ENCODE assay signal across 28 cellular contexts in genomic region chr12:109858764-109859163, GRCh38. TPM values are rescaled to one million over a fixed set of nuclear protein-coding genes. Genes with fewer than 3 reads are reported as not detected.
A peak's percentile ranks its signal among the peaks of the same experiment; 100 is the strongest.
DNase-seq lines count a peak whose midpoint lies in the region; ATAC-seq, FAIRE-seq and TF ChIP-seq lines count a peak whose summit lies in the region.
"Had no signal": no experiment of that assay in that cellular context is flagged by ENCODE, and none has a peak within 500 bp of the region (broad histone marks: within the 10 kb centered on the region; RNA-seq: fewer than 3 reads in every experiment).

No MANE protein-coding gene starts in this region.

- FAIRE-seq in K562 (lab: Jason Lieb, UNC): no peak

- peak overlapping the region; percentile 21 for H3K27ac ChIP-seq in AG04450 (ENCODE audit: low read depth, low read length)
- H3K27ac ChIP-seq in K562 (ENCODE audit: extremely low read depth, low read depth, low read length): no peak overlapping the region
- H3K27ac ChIP-seq in hepatocyte: no peak overlapping the region
- H3K27ac ChIP-seq: coronary artery, esophagus muscularis mucosa, heart right ventricle, upper lobe of left lung had no signal

- H3K9me3 ChIP-seq in AG04450 (ENCODE audit: control insufficient read depth, insufficient read depth, low read length) (no peaks in the 10 kb centered on the region), K562 (replicated peaks; ENCODE audit: control insufficient read depth, insufficient read depth, low read depth, low read length) (no peaks in the 10 kb centered on the region), hepatocyte (ENCODE audit: low read depth) (no peaks in the 10 kb centered on the region)
- H3K9me3 ChIP-seq: BE2C, esophagus muscularis mucosa, heart right ventricle, upper lobe of left lung had no signal

- H3K4me1 ChIP-seq in K562 (replicated peaks in 1 of 2; ENCODE audit: control insufficient read depth in 2 of 2, insufficient read depth in 2 of 2, low read length in 2 of 2): peaks cover 0 to 8% of the 10 kb centered on the region in 2 experiments; a peak in 2 of 5 replicates
- H3K4me1 ChIP-seq in hepatocyte (ENCODE audit: insufficient read depth): peaks cover 8% of the 10 kb centered on the region
- H3K4me1 ChIP-seq: BE2C had no signal

- no peak for DNase-seq in AG04450 (ENCODE audit: low read depth, low spot score)
- peak; percentile 13 to 34 for DNase-seq in Kasumi-1 (lab: John Stamatoyannopoulos, UW)
- DNase-seq in K562 (ENCODE audit: extremely low read depth in 1 of 4, low spot score in 3 of 4): no peak
- DNase-seq in naive thymus-derived CD8-positive, alpha-beta T cell: no peak
- no peak for DNase-seq in putamen (ENCODE audit: low spot score)
- no peak for DNase-seq in RPMI8226
- no peak for DNase-seq in hepatocyte (ENCODE audit: low spot score)
- no peak for DNase-seq in NCI-H774 (lab: John Stamatoyannopoulos, UW)
- DNase-seq: activated B cell treated with CpG ODN at 0.5 μM for 24 hours; activated CD4-positive, alpha-beta memory T cell treated with anti-CD3 and anti-CD28 coated beads for 36 hours; amygdala; BE2C; foreskin melanocyte; heart right ventricle; NCI-H1092; NCI-H187; NCI-H2171 treated with DMSO at 0.1 percent for 48 hours; NCI-H510A treated with DMSO at 0.1 percent for 48 hours; NK-92 treated with Interleukin-12 subunit alpha and Interleukin-12 subunit beta, amount 100 ng/mL, for 24 hours; retina; SHP77 treated with DMSO at 0.1 percent for 48 hours; stimulated activated CD8-positive, alpha-beta memory T cell treated with anti-CD3 and anti-CD28 coated beads, Interleukin-4, amount 100 ng/mL, for 48 hours; T-helper 9 cell; upper lobe of left lung had no signal

- no peaks in the 10 kb centered on the region for H3K27me3 Mint-ChIP-seq in naive thymus-derived CD8-positive, alpha-beta T cell
- H3K27me3 Mint-ChIP-seq: activated B cell treated with CpG ODN at 0.5 μM for 24 hours; activated CD4-positive, alpha-beta memory T cell treated with anti-CD3 and anti-CD28 coated beads for 36 hours had no signal

- H3K9ac ChIP-seq in K562 (ENCODE audit: insufficient read depth in 1 of 2, low read depth in 2 of 2, low read length in 2 of 2): no peak overlapping the region

- in situ Hi-C loops in K562 (cut with MboI): no loop called here

- 8% methylated on average over 4 of the region's 5 CpGs for WGBS in K562 (ENCODE audit: insufficient coverage, low coverage, missing lambda C conversion rate)
- WGBS in hepatocyte (ENCODE audit: low lambda C conversion rate, missing lambda C conversion rate): 92% methylated on average over 5 of the region's 5 CpGs

- H2AFZ ChIP-seq in K562 (ENCODE audit: low read depth, low read length) (no peak overlapping the region), hepatocyte (no peak overlapping the region)
- H2AFZ ChIP-seq: GM23338 had no signal

- TF ChIP-seq CTCF in AG04450 (IDR thresholded peaks at IDR 0.05; ENCODE audit: low read depth, low read length): no peak
- no peak for TF ChIP-seq CTCF in K562 (IDR thresholded peaks at IDR 0.05 in 2 of 3, conservative IDR thresholded peaks at IDR 0.05 in 1 of 3; ENCODE audit: insufficient read depth in 2 of 3, low read depth in 1 of 3, low read length in 3 of 3)
- TF ChIP-seq CTCF in hepatocyte (IDR thresholded peaks at IDR 0.05; ENCODE audit: poor library complexity): no peak

- H3K36me3 ChIP-seq in K562 (ENCODE audit: control insufficient read depth, insufficient read depth, low read length) (no peaks in the 10 kb centered on the region), hepatocyte (replicated peaks; ENCODE audit: insufficient read depth, low read depth) (no peaks in the 10 kb centered on the region)
- H3K36me3 ChIP-seq: BE2C had no signal

- no peak overlapping the region for H3K4me2 ChIP-seq in K562 (ENCODE audit: insufficient read depth, low read length)
- H3K4me2 ChIP-seq in hepatocyte: no peak overlapping the region
- H3K4me2 ChIP-seq: GM23338 had no signal

- no peaks in the 10 kb centered on the region for H3K9me2 ChIP-seq in hepatocyte (replicated peaks; ENCODE audit: insufficient read depth)

- BruUV-seq in K562 (replicated peaks; lab: Mats Ljungman, UMichigan): no TSS peak

- H3K27me3 ChIP-seq in AG04450 (ENCODE audit: control insufficient read depth, insufficient read depth, low read length): no peaks in the 10 kb centered on the region
- H3K27me3 ChIP-seq in K562 (ENCODE audit: control insufficient read depth in 2 of 2, insufficient read depth in 2 of 2, low read length in 2 of 2): peaks cover 0 to 14% of the 10 kb centered on the region in 2 experiments; a peak in 2 of 5 replicates
- H3K27me3 ChIP-seq in hepatocyte: no peaks in the 10 kb centered on the region
- H3K27me3 ChIP-seq: BE2C, esophagus muscularis mucosa, heart right ventricle, upper lobe of left lung had no signal

- H3K9me1 ChIP-seq in K562 (ENCODE audit: control insufficient read depth, insufficient read depth, low read length): no peaks in the 10 kb centered on the region

- intact Hi-C loops in K562 (cut with micrococcal nuclease): loop anchor here (5.0 kb wide), 1 partner anchor 364 kb away; no protein-coding TSS in a partner anchor

- CTCF ChIA-PET in AG04450 (lab: Charles Lee) (interaction anchor here (0.5 to 3.3 kb wide), 4 partner anchors 12 to 53 kb away, joined by 3 to 43 read pairs (median 7); no protein-coding TSS in a partner anchor), K562 (lab: Yijun Ruan, JAX; ENCODE audit: low intra/inter-chr PET ratio) (interaction anchor here (0.9 kb wide), 1 partner anchor 22 kb away, joined by 5 read pairs; no protein-coding TSS in a partner anchor)

- H3K4me1 Mint-ChIP-seq in naive thymus-derived CD8-positive, alpha-beta T cell: peaks cover 6 to 13% (median 10%) of the 10 kb centered on the region in 4 donors

- TF ChIP-seq RAD21 in K562 (CRISPR knock-in tag; conservative IDR thresholded peaks at IDR 0.05 in 1 of 2, IDR thresholded peaks at IDR 0.05 in 1 of 2): no peak

- no peaks in the 10 kb centered on the region for H3K9me3 Mint-ChIP-seq in naive thymus-derived CD8-positive, alpha-beta T cell
- H3K9me3 Mint-ChIP-seq: activated B cell treated with CpG ODN at 0.5 μM for 24 hours; activated CD4-positive, alpha-beta memory T cell treated with anti-CD3 and anti-CD28 coated beads for 36 hours; GM23338 had no signal

- H3K79me2 ChIP-seq in K562 (ENCODE audit: control insufficient read depth, insufficient read depth, low read length): no peaks in the 10 kb centered on the region
- H3K79me2 ChIP-seq in hepatocyte: no peaks in the 10 kb centered on the region

- ATAC-seq in K562: no peak
- ATAC-seq in naive thymus-derived CD8-positive, alpha-beta T cell: no peak
- ATAC-seq: GM23338, heart right ventricle had no signal

- TF ChIP-seq POLR2A in K562 (conservative IDR thresholded peaks at IDR 0.05): no peak

- peaks cover 0 to 26% (median 3%) of the 10 kb centered on the region in 3 donors for H3K36me3 Mint-ChIP-seq in naive thymus-derived CD8-positive, alpha-beta T cell
- H3K36me3 Mint-ChIP-seq: activated CD4-positive, alpha-beta memory T cell treated with anti-CD3 and anti-CD28 coated beads for 36 hours had no signal

- peak overlapping the region in 7 of 10 donors; percentile 4 to 82 (median 72) for H3K27ac Mint-ChIP-seq in naive thymus-derived CD8-positive, alpha-beta T cell
- H3K27ac Mint-ChIP-seq: activated B cell treated with CpG ODN at 0.5 μM for 24 hours; activated CD4-positive, alpha-beta memory T cell treated with anti-CD3 and anti-CD28 coated beads for 36 hours; GM23338 had no signal

- TF ChIP-seq EP300 in K562 (IDR thresholded peaks at IDR 0.05; ENCODE audit: low read length): no peak

- POLR2A ChIA-PET in AG04450 (lab: Yijun Ruan, JAX): no interaction called here
- POLR2A ChIA-PET in K562 (lab: Yijun Ruan, JAX): interaction anchor here (1.1 to 1.3 kb wide), 2 partner anchors 9 to 14 kb away, joined by 3 read pairs; no protein-coding TSS in a partner anchor
- POLR2A ChIA-PET in naive thymus-derived CD8-positive, alpha-beta T cell (lab: Charles Lee): interaction anchor here (0.6 kb wide), 1 partner anchor 60 kb away, joined by 3 read pairs; no protein-coding TSS in a partner anchor

- H3K4me3 ChIP-seq in AG04450 (ENCODE audit: low read depth, low read length) (no peak overlapping the region), K562 (no peak overlapping the region), hepatocyte (no peak overlapping the region)
- H3K4me3 ChIP-seq: coronary artery, esophagus muscularis mucosa, GM23338, heart right ventricle, skin epidermis, upper lobe of left lung had no signal

- no peaks in the 10 kb centered on the region for H4K20me1 ChIP-seq in K562 (replicated peaks; ENCODE audit: control insufficient read depth, insufficient read depth, low read length)
- no peaks in the 10 kb centered on the region for H4K20me1 ChIP-seq in hepatocyte (ENCODE audit: insufficient read depth, poor library complexity, severe bottlenecking)

- no peak overlapping the region for H3K4me3 Mint-ChIP-seq in naive thymus-derived CD8-positive, alpha-beta T cell
- H3K4me3 Mint-ChIP-seq: activated B cell treated with CpG ODN at 0.5 μM for 24 hours; activated CD4-positive, alpha-beta memory T cell treated with anti-CD3 and anti-CD28 coated beads for 36 hours; GM23338 had no signal

RNA-seq across cellular contexts. Expression of gene GLTP, which starts 21.6 kb away (rescaled TPM):
- polyA plus RNA-seq in AG04450 (2011; rRNA removed) (28.8 and 30.3 TPM in 2 replicates), K562 (2011; rRNA removed) (4.7 and 4.9 TPM in 2 replicates), K562 (2014; fragmentation: Illumina TruSeq; extraction: Trizol) (7.8 and 8.3 TPM in 2 replicates), K562 (2014; fragmentation: Nextera tagmentation; extraction: Ambion mirVana) (1 to 10 TPM; 4.4 to 5.0 TPM), K562 (2014; rRNA removed) (5.7 and 6.1 TPM in 2 replicates), hepatocyte (25.3 and 33.4 TPM in 2 replicates)
- 63.5 and 102 TPM in 2 replicates for polyA minus RNA-seq in AG04450 (2011; rRNA and poly(A)+ RNA removed)
- 2.4 and 3.1 TPM in 2 replicates for total RNA-seq in K562 (2011; cell fraction: chromatin; rRNA removed; ENCODE audit: low replicate concordance)
- total RNA-seq in K562 (2011; cell fraction: nucleolus; rRNA removed): 1.8 and 2.0 TPM in 2 replicates
- 2.1 and 2.7 TPM in 2 replicates for total RNA-seq in K562 (2011; cell fraction: nucleoplasm; rRNA removed)
- total RNA-seq in K562 (2014; rRNA removed) (6.9 and 10.7 TPM in 2 replicates), K562 (2014; rRNA removed; fragmentation: Illumina TruSeq; extraction: Trizol) (7.2 and 7.8 TPM in 2 replicates), K562 (2015; rRNA removed; fragmentation: Illumina TruSeq; extraction: Trizol) (5.3 and 6.1 TPM in 2 replicates), K562 (2021) (6.0 and 6.6 TPM in 2 replicates), hepatocyte (24.9 and 28.4 TPM in 2 replicates)
- polyA plus RNA-seq in K562 (2011; cell fraction: cytosol; rRNA removed): 3.7 and 4.8 TPM in 2 replicates
- 0.81 and 1.2 TPM in 2 replicates for polyA plus RNA-seq in K562 (2011; cell fraction: nucleus; rRNA removed)
- polyA plus RNA-seq in K562 (2012): 7.0 and 9.7 TPM in 2 replicates
- 5.7 and 6.3 TPM in 2 replicates for polyA minus RNA-seq in K562 (2011; rRNA and poly(A)+ RNA removed)
- polyA minus RNA-seq in K562 (2011; cell fraction: cytosol; rRNA and poly(A)+ RNA removed): 6.8 and 13.3 TPM in 2 replicates
- polyA minus RNA-seq in K562 (2011; cell fraction: nucleus; rRNA and poly(A)+ RNA removed): 0.67 and 1.00 TPM in 2 replicates
- total RNA-seq in naive thymus-derived CD8-positive, alpha-beta T cell: 10 to 100 TPM; 21.2 to 21.8 TPM
- 10 to 100 TPM; 29.7 to 41.7 (median 41.1) TPM for polyA plus RNA-seq in naive thymus-derived CD8-positive, alpha-beta T cell

RNA-seq across cellular contexts. Expression of gene TRPV4, which starts 25.6 kb away (rescaled TPM):
- polyA plus RNA-seq in AG04450 (2011; rRNA removed) (5.2 and 6.8 TPM in 2 replicates), K562 (2011; rRNA removed) (0.13 and 0.47 TPM in 2 replicates), K562 (2014; fragmentation: Illumina TruSeq; extraction: Trizol) (not detected in 2 replicates), K562 (2014; fragmentation: Nextera tagmentation; extraction: Ambion mirVana) (not detected), K562 (2014; rRNA removed) (0.03 TPM in 1 of 2 replicates, not detected in the other), hepatocyte (2.7 and 4.7 TPM in 2 replicates)
- polyA minus RNA-seq in AG04450 (2011; rRNA and poly(A)+ RNA removed): 11.4 and 16.2 TPM in 2 replicates
- 1.1 TPM in 1 of 2 replicates, not detected in the other for total RNA-seq in K562 (2011; cell fraction: chromatin; rRNA removed; ENCODE audit: low replicate concordance)
- 0.39 and 0.50 TPM in 2 replicates for total RNA-seq in K562 (2011; cell fraction: nucleolus; rRNA removed)
- total RNA-seq in K562 (2011; cell fraction: nucleoplasm; rRNA removed): not detected in 2 replicates
- total RNA-seq in K562 (2014; rRNA removed) (not detected in 2 replicates), K562 (2014; rRNA removed; fragmentation: Illumina TruSeq; extraction: Trizol) (not detected in 2 replicates), K562 (2015; rRNA removed; fragmentation: Illumina TruSeq; extraction: Trizol) (not detected in 2 replicates), K562 (2021) (not detected in 2 replicates), hepatocyte (0.88 and 2.3 TPM in 2 replicates)
- 0.33 and 0.47 TPM in 2 replicates for polyA plus RNA-seq in K562 (2011; cell fraction: cytosol; rRNA removed)
- 0.34 and 0.72 TPM in 2 replicates for polyA plus RNA-seq in K562 (2011; cell fraction: nucleus; rRNA removed)
- polyA plus RNA-seq in K562 (2012): 0.03 TPM in 1 of 2 replicates, not detected in the other
- 0.39 TPM in 1 of 2 replicates, not detected in the other for polyA minus RNA-seq in K562 (2011; rRNA and poly(A)+ RNA removed)
- polyA minus RNA-seq in K562 (2011; cell fraction: cytosol; rRNA and poly(A)+ RNA removed): not detected in 2 replicates
- 0.40 and 1.7 TPM in 2 replicates for polyA minus RNA-seq in K562 (2011; cell fraction: nucleus; rRNA and poly(A)+ RNA removed)
- not detected for total RNA-seq in naive thymus-derived CD8-positive, alpha-beta T cell
- polyA plus RNA-seq in naive thymus-derived CD8-positive, alpha-beta T cell: not detected
- total RNA-seq: activated B cell treated with CpG ODN at 0.5 μM for 24 hours; activated CD4-positive, alpha-beta memory T cell treated with anti-CD3 and anti-CD28 coated beads for 36 hours had no signal

RNA-seq across cellular contexts. Expression of gene TCHP, which starts 41.3 kb away (rescaled TPM):
- 7.6 and 9.1 TPM in 2 replicates for polyA plus RNA-seq in AG04450 (2011; rRNA removed)
- polyA minus RNA-seq in AG04450 (2011; rRNA and poly(A)+ RNA removed): 4.5 and 6.4 TPM in 2 replicates
- total RNA-seq in K562 (2011; cell fraction: chromatin; rRNA removed; ENCODE audit: low replicate concordance): 38.1 and 49.8 TPM in 2 replicates
- 30.0 and 31.9 TPM in 2 replicates for total RNA-seq in K562 (2011; cell fraction: nucleolus; rRNA removed)
- 33.7 and 35.5 TPM in 2 replicates for total RNA-seq in K562 (2011; cell fraction: nucleoplasm; rRNA removed)
- 19.7 and 27.7 TPM in 2 replicates for total RNA-seq in K562 (2014; rRNA removed)
- 12.0 and 12.8 TPM in 2 replicates for total RNA-seq in K562 (2014; rRNA removed; fragmentation: Illumina TruSeq; extraction: Trizol)
- 19.7 and 22.4 TPM in 2 replicates for total RNA-seq in K562 (2015; rRNA removed; fragmentation: Illumina TruSeq; extraction: Trizol)
- total RNA-seq in K562 (2021): 18.7 and 20.4 TPM in 2 replicates
- 13.7 and 15.0 TPM in 2 replicates for polyA plus RNA-seq in K562 (2011; rRNA removed)
- polyA plus RNA-seq in K562 (2011; cell fraction: cytosol; rRNA removed): 10.1 and 10.3 TPM in 2 replicates
- 28.9 and 31.1 TPM in 2 replicates for polyA plus RNA-seq in K562 (2011; cell fraction: nucleus; rRNA removed)
- 25.7 and 29.2 TPM in 2 replicates for polyA plus RNA-seq in K562 (2012)
- polyA plus RNA-seq in K562 (2014; fragmentation: Illumina TruSeq; extraction: Trizol): 19.4 and 20.2 TPM in 2 replicates
- polyA plus RNA-seq in K562 (2014; fragmentation: Nextera tagmentation; extraction: Ambion mirVana): 1 to 10 TPM; 3.4 to 4.7 TPM
- polyA plus RNA-seq in K562 (2014; rRNA removed): 29.6 and 30.4 TPM in 2 replicates
- polyA minus RNA-seq in K562 (2011; rRNA and poly(A)+ RNA removed): 8.3 and 10.1 TPM in 2 replicates
- 4.8 and 7.6 TPM in 2 replicates for polyA minus RNA-seq in K562 (2011; cell fraction: cytosol; rRNA and poly(A)+ RNA removed)
- polyA minus RNA-seq in K562 (2011; cell fraction: nucleus; rRNA and poly(A)+ RNA removed): 9.8 and 13.4 TPM in 2 replicates
- total RNA-seq in naive thymus-derived CD8-positive, alpha-beta T cell: 10 to 100 TPM; 36.8 to 39.1 TPM
- 10 to 100 TPM in 1 of 3 donors, 1 to 10 TPM in 2; 6.7 to 11.1 (median 8.6) TPM for polyA plus RNA-seq in naive thymus-derived CD8-positive, alpha-beta T cell
- total RNA-seq in hepatocyte: 7.7 and 8.0 TPM in 2 replicates
- 5.5 and 7.9 TPM in 2 replicates for polyA plus RNA-seq in hepatocyte

Comparison
In these comparisons a context has a peak if more than half of its experiments do, and no peak if none do; other contexts are left out.
1. DNase-seq: peak in Kasumi-1 (2 of 2); none in AG04450 (single experiment), K562 (0 of 4), naive thymus-derived CD8-positive, alpha-beta T cell (0 of 10), putamen (single experiment), RPMI8226 (single experiment), hepatocyte (single experiment) and NCI-H774 (single experiment).